Comparison of ENCODE assay signal across 27 cellular contexts in the genomic region with DNA sequence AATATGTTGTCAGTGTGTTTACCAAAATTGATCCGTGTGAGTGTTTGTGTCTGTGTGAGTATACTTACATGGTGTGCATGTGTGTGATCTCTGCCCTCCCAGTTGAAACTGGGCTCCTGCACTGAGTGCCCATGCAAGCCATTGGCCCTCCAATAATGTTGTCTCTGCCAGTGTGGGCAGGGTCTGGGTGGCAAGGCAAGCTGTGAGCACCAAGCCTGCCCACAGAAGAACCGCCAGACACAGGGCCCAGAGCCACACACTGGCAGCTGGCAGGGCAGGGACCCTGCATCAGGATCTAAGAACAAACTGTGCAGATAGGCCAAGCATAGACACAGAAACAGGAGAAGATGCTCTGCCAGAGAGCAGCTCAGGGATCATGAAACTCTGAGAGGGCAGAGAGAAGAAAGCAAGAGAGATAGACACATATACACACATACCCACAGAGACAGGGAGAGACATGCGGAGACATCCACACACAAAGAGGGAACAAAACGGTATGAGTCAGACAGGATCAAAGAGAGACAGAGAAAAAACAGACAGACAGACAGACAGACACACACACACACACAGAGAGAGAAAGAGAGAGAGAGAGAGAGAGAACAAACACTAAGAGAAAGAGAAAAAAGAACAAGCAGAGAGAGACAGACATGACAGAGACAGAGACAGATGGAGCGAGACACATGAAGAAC.
"Had no signal": no experiment of that assay in that cellular context is flagged by ENCODE, and none has a peak within 500 bp of the region (broad histone marks: within the 10 kb centered on the region; RNA-seq: fewer than 3 reads in every experiment).

No MANE protein-coding gene starts in this region.

- H3K36me3 Mint-ChIP-seq: mesothelial cell of epicardium, T-cell had no signal

- H3K36me3 ChIP-seq: ascending aorta, brain microvascular endothelial cell, gastrocnemius medialis, ovary, right lobe of liver, SJSA1, stomach, thyroid gland, upper lobe of right lung had no signal

- H3K27me3 ChIP-seq: ascending aorta, brain microvascular endothelial cell, ovary, right lobe of liver, SJSA1, thyroid gland, upper lobe of right lung had no signal

- H3K4me3 ChIP-seq: ascending aorta, coronary artery, dorsolateral prefrontal cortex, gastrocnemius medialis, ovary, right lobe of liver, SJSA1, skin epidermis, stomach, thyroid gland, upper lobe of right lung had no signal

- H3K9me3 Mint-ChIP-seq: activated B cell treated with CpG ODN at 0.5 μM for 24 hours; activated CD4-positive, alpha-beta memory T cell treated with anti-CD3 and anti-CD28 coated beads, Interleukin-2, amount 10 ng/mL, durations not matched to agents 7 days and 5 days; T-cell had no signal

- H3K27ac ChIP-seq: ascending aorta, brain microvascular endothelial cell, coronary artery, gastrocnemius medialis, ovary, right lobe of liver, SJSA1, skin epidermis, stomach, thyroid gland, upper lobe of right lung had no signal

- H3K9me3 ChIP-seq: ascending aorta, gastrocnemius medialis, ovary, right lobe of liver, SJSA1, thyroid gland, upper lobe of right lung had no signal

- H3K4me1 ChIP-seq: ascending aorta, gastrocnemius medialis, right lobe of liver, SJSA1, stomach, thyroid gland, upper lobe of right lung had no signal

- H3K27ac Mint-ChIP-seq: activated B cell treated with CpG ODN at 0.5 μM for 24 hours; activated CD4-positive, alpha-beta memory T cell treated with anti-CD3 and anti-CD28 coated beads, Interleukin-2, amount 10 ng/mL, durations not matched to agents 7 days and 5 days; mesothelial cell of epicardium; progenitor cell of endocrine pancreas had no signal

- DNase-seq: activated B cell treated with CpG ODN at 0.5 μM for 24 hours; activated CD4-positive, alpha-beta memory T cell treated with anti-CD3 and anti-CD28 coated beads, Interleukin-2, amount 10 ng/mL, durations not matched to agents 7 days and 5 days; activated CD4-positive, alpha-beta T cell treated with anti-CD3 and anti-CD28 coated beads for 4 hours; activated gamma-delta T cell treated with Interleukin-2 at 50 U/mL for 16 hours; activated T-cell treated with anti-CD3 and anti-CD28 coated beads for 4 hours; brain microvascular endothelial cell; dorsolateral prefrontal cortex; effector memory CD4-positive, alpha-beta T cell; gastrocnemius medialis; glutamatergic neuron; islet precursor cell; mammary epithelial cell; naive thymus-derived CD4-positive, alpha-beta T cell; ovary; right lobe of liver; stimulated activated CD4-positive, alpha-beta T cell treated with anti-CD3 and anti-CD28 coated beads, Interleukin-12 subunit alpha, Interleukin-12 subunit beta, amount 100 ng/mL, for 4 hours; stimulated activated CD4-positive, alpha-beta T cell treated with anti-CD3 and anti-CD28 coated beads, Interleukin-4, amount 100 ng/mL, for 1 hour; stomach; T-cell; upper lobe of right lung had no signal

- H3K27me3 Mint-ChIP-seq: activated CD4-positive, alpha-beta memory T cell treated with anti-CD3 and anti-CD28 coated beads, Interleukin-2, amount 10 ng/mL, durations not matched to agents 7 days and 5 days; naive thymus-derived CD4-positive, alpha-beta T cell had no signal

- H3K4me3 Mint-ChIP-seq: activated B cell treated with CpG ODN at 0.5 μM for 24 hours; activated CD4-positive, alpha-beta memory T cell treated with anti-CD3 and anti-CD28 coated beads, Interleukin-2, amount 10 ng/mL, durations not matched to agents 7 days and 5 days; mesothelial cell of epicardium; T-cell had no signal

- H3K4me1 Mint-ChIP-seq: activated B cell treated with CpG ODN at 0.5 μM for 24 hours; activated CD4-positive, alpha-beta memory T cell treated with anti-CD3 and anti-CD28 coated beads, Interleukin-2, amount 10 ng/mL, durations not matched to agents 7 days and 5 days had no signal

- ATAC-seq: gastrocnemius medialis; naive thymus-derived CD4-positive, alpha-beta T cell; right lobe of liver; upper lobe of right lung had no signal
